In the genomic region with DNA sequence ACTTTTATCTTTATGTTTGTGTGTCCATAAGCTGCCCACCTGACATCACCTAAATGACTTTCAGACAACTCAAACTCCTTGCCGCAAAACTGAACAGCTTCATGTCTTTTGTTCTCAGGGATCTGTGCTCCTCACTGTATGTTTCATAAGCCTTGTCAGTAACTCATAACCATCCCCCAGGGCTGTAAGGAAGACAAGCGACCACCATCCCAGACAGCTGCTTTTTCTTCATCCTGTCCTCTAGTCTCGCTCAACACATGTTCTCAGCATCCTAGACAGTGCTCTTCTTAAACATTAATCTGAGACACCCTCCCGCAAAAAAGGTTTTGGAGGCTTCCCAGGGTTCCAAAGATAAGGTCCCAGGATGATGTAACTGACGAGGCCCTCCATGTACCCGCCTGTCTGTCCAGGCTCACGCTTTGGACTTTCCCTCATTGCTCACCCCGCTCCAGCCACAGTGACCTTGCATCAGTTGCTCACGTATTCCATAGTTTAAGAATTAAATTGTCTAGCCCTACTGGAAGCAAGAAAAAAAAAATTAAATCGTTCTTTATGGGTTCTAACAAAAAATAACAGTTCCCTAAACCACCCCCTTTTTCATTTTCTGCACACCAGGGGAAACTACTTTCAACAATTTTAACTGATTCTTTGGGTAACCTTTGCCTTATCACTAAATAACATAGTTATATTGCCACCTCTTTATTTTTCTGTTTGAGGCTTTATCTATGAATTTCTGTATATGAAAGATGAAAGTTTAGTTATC, we compare ENCODE assay signal across 1 cellular context.
TF ChIP-seq lines count a peak whose summit lies in the region.

No MANE protein-coding gene starts in this region.

TF ChIP-seq in K562, 482 proteins besides CTCF, POLR2A, EP300 and RAD21 (continued from another document and continues in another):
- TF ChIP-seq, protein P1, sequence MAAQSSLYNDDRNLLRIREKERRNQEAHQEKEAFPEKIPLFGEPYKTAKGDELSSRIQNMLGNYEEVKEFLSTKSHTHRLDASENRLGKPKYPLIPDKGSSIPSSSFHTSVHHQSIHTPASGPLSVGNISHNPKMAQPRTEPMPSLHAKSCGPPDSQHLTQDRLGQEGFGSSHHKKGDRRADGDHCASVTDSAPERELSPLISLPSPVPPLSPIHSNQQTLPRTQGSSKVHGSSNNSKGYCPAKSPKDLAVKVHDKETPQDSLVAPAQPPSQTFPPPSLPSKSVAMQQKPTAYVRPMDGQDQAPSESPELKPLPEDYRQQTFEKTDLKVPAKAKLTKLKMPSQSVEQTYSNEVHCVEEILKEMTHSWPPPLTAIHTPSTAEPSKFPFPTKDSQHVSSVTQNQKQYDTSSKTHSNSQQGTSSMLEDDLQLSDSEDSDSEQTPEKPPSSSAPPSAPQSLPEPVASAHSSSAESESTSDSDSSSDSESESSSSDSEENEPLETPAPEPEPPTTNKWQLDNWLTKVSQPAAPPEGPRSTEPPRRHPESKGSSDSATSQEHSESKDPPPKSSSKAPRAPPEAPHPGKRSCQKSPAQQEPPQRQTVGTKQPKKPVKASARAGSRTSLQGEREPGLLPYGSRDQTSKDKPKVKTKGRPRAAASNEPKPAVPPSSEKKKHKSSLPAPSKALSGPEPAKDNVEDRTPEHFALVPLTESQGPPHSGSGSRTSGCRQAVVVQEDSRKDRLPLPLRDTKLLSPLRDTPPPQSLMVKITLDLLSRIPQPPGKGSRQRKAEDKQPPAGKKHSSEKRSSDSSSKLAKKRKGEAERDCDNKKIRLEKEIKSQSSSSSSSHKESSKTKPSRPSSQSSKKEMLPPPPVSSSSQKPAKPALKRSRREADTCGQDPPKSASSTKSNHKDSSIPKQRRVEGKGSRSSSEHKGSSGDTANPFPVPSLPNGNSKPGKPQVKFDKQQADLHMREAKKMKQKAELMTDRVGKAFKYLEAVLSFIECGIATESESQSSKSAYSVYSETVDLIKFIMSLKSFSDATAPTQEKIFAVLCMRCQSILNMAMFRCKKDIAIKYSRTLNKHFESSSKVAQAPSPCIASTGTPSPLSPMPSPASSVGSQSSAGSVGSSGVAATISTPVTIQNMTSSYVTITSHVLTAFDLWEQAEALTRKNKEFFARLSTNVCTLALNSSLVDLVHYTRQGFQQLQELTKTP (IDR thresholded peaks at IDR 0.05; ENCODE audit: low read depth in 1 of 2, partially characterized antibody in 2 of 2): no peak
- TF ChIP-seq, protein P2, sequence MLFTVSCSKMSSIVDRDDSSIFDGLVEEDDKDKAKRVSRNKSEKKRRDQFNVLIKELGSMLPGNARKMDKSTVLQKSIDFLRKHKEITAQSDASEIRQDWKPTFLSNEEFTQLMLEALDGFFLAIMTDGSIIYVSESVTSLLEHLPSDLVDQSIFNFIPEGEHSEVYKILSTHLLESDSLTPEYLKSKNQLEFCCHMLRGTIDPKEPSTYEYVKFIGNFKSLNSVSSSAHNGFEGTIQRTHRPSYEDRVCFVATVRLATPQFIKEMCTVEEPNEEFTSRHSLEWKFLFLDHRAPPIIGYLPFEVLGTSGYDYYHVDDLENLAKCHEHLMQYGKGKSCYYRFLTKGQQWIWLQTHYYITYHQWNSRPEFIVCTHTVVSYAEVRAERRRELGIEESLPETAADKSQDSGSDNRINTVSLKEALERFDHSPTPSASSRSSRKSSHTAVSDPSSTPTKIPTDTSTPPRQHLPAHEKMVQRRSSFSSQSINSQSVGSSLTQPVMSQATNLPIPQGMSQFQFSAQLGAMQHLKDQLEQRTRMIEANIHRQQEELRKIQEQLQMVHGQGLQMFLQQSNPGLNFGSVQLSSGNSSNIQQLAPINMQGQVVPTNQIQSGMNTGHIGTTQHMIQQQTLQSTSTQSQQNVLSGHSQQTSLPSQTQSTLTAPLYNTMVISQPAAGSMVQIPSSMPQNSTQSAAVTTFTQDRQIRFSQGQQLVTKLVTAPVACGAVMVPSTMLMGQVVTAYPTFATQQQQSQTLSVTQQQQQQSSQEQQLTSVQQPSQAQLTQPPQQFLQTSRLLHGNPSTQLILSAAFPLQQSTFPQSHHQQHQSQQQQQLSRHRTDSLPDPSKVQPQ (CRISPR knock-in tag; IDR thresholded peaks at IDR 0.05; ENCODE audit: borderline replicate concordance): no peak
- no peak for TF ChIP-seq NBN (IDR thresholded peaks at IDR 0.05; ENCODE audit: low read depth)
- TF ChIP-seq ARID1B (IDR thresholded peaks at IDR 0.05): peak; percentile 61
- TF ChIP-seq, protein P3, sequence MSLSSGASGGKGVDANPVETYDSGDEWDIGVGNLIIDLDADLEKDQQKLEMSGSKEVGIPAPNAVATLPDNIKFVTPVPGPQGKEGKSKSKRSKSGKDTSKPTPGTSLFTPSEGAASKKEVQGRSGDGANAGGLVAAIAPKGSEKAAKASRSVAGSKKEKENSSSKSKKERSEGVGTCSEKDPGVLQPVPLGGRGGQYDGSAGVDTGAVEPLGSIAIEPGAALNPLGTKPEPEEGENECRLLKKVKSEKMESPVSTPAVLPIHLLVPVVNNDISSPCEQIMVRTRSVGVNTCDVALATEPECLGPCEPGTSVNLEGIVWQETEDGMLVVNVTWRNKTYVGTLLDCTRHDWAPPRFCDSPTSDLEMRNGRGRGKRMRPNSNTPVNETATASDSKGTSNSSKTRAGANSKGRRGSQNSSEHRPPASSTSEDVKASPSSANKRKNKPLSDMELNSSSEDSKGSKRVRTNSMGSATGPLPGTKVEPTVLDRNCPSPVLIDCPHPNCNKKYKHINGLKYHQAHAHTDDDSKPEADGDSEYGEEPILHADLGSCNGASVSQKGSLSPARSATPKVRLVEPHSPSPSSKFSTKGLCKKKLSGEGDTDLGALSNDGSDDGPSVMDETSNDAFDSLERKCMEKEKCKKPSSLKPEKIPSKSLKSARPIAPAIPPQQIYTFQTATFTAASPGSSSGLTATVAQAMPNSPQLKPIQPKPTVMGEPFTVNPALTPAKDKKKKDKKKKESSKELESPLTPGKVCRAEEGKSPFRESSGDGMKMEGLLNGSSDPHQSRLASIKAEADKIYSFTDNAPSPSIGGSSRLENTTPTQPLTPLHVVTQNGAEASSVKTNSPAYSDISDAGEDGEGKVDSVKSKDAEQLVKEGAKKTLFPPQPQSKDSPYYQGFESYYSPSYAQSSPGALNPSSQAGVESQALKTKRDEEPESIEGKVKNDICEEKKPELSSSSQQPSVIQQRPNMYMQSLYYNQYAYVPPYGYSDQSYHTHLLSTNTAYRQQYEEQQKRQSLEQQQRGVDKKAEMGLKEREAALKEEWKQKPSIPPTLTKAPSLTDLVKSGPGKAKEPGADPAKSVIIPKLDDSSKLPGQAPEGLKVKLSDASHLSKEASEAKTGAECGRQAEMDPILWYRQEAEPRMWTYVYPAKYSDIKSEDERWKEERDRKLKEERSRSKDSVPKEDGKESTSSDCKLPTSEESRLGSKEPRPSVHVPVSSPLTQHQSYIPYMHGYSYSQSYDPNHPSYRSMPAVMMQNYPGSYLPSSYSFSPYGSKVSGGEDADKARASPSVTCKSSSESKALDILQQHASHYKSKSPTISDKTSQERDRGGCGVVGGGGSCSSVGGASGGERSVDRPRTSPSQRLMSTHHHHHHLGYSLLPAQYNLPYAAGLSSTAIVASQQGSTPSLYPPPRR (CRISPR knock-in tag; IDR thresholded peaks at IDR 0.05; ENCODE audit: borderline replicate concordance): no peak
- TF ChIP-seq ZNF431 (CRISPR knock-in tag; IDR thresholded peaks at IDR 0.05): no peak
- TF ChIP-seq SIN3B (IDR thresholded peaks at IDR 0.05; ENCODE audit: low read depth): no peak
- TF ChIP-seq ARID2 (IDR thresholded peaks at IDR 0.05): no peak
- TF ChIP-seq, protein P4, sequence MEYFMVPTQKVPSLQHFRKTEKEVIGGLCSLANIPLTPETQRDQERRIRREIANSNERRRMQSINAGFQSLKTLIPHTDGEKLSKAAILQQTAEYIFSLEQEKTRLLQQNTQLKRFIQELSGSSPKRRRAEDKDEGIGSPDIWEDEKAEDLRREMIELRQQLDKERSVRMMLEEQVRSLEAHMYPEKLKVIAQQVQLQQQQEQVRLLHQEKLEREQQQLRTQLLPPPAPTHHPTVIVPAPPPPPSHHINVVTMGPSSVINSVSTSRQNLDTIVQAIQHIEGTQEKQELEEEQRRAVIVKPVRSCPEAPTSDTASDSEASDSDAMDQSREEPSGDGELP (CRISPR knock-in tag; IDR thresholded peaks at IDR 0.05; ENCODE audit: borderline replicate concordance): no peak
- TF ChIP-seq SAFB (IDR thresholded peaks at IDR 0.05; ENCODE audit: borderline replicate concordance, low read depth, low read length): no peak
- TF ChIP-seq NR3C1 (CRISPR knock-in tag; IDR thresholded peaks at IDR 0.05): no peak
- TF ChIP-seq NFE2L1 (tag; IDR thresholded peaks at IDR 0.05; ENCODE audit: borderline replicate concordance, low read depth): no peak
- no peak for TF ChIP-seq ZNF780A (CRISPR knock-in tag; IDR thresholded peaks at IDR 0.05)
- TF ChIP-seq MYC (IDR thresholded peaks at IDR 0.05; ENCODE audit: low read depth, low read length): 0 out of 2 replicates have a peak, but pooled peaks have one; percentile 44
- no peak for TF ChIP-seq MYC (CRISPR knock-in tag; IDR thresholded peaks at IDR 0.05; ENCODE audit: borderline replicate concordance, low read depth)
- TF ChIP-seq, protein P5, sequence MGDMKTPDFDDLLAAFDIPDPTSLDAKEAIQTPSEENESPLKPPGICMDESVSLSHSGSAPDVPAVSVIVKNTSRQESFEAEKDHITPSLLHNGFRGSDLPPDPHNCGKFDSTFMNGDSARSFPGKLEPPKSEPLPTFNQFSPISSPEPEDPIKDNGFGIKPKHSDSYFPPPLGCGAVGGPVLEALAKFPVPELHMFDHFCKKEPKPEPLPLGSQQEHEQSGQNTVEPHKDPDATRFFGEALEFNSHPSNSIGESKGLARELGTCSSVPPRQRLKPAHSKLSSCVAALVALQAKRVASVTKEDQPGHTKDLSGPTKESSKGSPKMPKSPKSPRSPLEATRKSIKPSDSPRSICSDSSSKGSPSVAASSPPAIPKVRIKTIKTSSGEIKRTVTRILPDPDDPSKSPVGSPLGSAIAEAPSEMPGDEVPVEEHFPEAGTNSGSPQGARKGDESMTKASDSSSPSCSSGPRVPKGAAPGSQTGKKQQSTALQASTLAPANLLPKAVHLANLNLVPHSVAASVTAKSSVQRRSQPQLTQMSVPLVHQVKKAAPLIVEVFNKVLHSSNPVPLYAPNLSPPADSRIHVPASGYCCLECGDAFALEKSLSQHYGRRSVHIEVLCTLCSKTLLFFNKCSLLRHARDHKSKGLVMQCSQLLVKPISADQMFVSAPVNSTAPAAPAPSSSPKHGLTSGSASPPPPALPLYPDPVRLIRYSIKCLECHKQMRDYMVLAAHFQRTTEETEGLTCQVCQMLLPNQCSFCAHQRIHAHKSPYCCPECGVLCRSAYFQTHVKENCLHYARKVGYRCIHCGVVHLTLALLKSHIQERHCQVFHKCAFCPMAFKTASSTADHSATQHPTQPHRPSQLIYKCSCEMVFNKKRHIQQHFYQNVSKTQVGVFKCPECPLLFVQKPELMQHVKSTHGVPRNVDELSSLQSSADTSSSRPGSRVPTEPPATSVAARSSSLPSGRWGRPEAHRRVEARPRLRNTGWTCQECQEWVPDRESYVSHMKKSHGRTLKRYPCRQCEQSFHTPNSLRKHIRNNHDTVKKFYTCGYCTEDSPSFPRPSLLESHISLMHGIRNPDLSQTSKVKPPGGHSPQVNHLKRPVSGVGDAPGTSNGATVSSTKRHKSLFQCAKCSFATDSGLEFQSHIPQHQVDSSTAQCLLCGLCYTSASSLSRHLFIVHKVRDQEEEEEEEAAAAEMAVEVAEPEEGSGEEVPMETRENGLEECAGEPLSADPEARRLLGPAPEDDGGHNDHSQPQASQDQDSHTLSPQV (IDR thresholded peaks at IDR 0.05): peak; percentile 66; the same call in 1 of the 2 replicates
- no peak for TF ChIP-seq RBFOX2 (IDR thresholded peaks at IDR 0.05; ENCODE audit: low read depth, low read length)
- TF ChIP-seq, protein P6, sequence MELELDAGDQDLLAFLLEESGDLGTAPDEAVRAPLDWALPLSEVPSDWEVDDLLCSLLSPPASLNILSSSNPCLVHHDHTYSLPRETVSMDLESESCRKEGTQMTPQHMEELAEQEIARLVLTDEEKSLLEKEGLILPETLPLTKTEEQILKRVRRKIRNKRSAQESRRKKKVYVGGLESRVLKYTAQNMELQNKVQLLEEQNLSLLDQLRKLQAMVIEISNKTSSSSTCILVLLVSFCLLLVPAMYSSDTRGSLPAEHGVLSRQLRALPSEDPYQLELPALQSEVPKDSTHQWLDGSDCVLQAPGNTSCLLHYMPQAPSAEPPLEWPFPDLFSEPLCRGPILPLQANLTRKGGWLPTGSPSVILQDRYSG (tag; conservative IDR thresholded peaks at IDR 0.05; ENCODE audit: low read depth): no peak
- no peak for TF ChIP-seq CREBBP (IDR thresholded peaks at IDR 0.05; ENCODE audit: low read depth, low read length)
- no peak for TF ChIP-seq EWSR1 (IDR thresholded peaks at IDR 0.05; ENCODE audit: borderline replicate concordance, low read depth, partially characterized antibody)
- TF ChIP-seq, protein P7, sequence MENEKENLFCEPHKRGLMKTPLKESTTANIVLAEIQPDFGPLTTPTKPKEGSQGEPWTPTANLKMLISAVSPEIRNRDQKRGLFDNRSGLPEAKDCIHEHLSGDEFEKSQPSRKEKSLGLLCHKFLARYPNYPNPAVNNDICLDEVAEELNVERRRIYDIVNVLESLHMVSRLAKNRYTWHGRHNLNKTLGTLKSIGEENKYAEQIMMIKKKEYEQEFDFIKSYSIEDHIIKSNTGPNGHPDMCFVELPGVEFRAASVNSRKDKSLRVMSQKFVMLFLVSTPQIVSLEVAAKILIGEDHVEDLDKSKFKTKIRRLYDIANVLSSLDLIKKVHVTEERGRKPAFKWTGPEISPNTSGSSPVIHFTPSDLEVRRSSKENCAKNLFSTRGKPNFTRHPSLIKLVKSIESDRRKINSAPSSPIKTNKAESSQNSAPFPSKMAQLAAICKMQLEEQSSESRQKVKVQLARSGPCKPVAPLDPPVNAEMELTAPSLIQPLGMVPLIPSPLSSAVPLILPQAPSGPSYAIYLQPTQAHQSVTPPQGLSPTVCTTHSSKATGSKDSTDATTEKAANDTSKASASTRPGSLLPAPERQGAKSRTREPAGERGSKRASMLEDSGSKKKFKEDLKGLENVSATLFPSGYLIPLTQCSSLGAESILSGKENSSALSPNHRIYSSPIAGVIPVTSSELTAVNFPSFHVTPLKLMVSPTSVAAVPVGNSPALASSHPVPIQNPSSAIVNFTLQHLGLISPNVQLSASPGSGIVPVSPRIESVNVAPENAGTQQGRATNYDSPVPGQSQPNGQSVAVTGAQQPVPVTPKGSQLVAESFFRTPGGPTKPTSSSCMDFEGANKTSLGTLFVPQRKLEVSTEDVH (IDR thresholded peaks at IDR 0.05; ENCODE audit: low read depth, partially characterized antibody): no peak
- TF ChIP-seq ZNF778 (CRISPR knock-in tag; IDR thresholded peaks at IDR 0.05): no peak
- TF ChIP-seq SMAD4 (CRISPR knock-in tag; conservative IDR thresholded peaks at IDR 0.05): peak; percentile 70; the same call in 1 of the 2 replicates
- peak; percentile 81 for TF ChIP-seq ATF7 (IDR thresholded peaks at IDR 0.05)
- TF ChIP-seq CBFA2T3 (IDR thresholded peaks at IDR 0.05): no peak
- TF ChIP-seq CTBP1 (IDR thresholded peaks at IDR 0.05; ENCODE audit: borderline replicate concordance): peak; percentile 70
- TF ChIP-seq ZNF79 (CRISPR knock-in tag; IDR thresholded peaks at IDR 0.05; ENCODE audit: low read depth): no peak
- TF ChIP-seq, protein P8, sequence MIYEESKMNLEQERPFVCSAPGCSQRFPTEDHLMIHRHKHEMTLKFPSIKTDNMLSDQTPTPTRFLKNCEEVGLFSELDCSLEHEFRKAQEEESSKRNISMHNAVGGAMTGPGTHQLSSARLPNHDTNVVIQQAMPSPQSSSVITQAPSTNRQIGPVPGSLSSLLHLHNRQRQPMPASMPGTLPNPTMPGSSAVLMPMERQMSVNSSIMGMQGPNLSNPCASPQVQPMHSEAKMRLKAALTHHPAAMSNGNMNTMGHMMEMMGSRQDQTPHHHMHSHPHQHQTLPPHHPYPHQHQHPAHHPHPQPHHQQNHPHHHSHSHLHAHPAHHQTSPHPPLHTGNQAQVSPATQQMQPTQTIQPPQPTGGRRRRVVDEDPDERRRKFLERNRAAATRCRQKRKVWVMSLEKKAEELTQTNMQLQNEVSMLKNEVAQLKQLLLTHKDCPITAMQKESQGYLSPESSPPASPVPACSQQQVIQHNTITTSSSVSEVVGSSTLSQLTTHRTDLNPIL (CRISPR knock-in tag; IDR thresholded peaks at IDR 0.05): no peak
- TF ChIP-seq PHF20 (IDR thresholded peaks at IDR 0.05; ENCODE audit: partially characterized antibody): no peak
- no peak for TF ChIP-seq ERF (CRISPR knock-in tag; IDR thresholded peaks at IDR 0.05)
